In genomic region chr7:82110146-82110823, GRCh38 we compare ENCODE assay signal across 26 cellular contexts.
A peak's percentile ranks its signal among the peaks of the same experiment; 100 is the strongest.
DNase-seq lines count a peak whose midpoint lies in the region; ATAC-seq and TF ChIP-seq lines count a peak whose summit lies in the region.
"Had no signal": no experiment of that assay in that cellular context is flagged by ENCODE, and none has a peak within 500 bp of the region (broad histone marks: within the 10 kb centered on the region; RNA-seq: fewer than 3 reads in every experiment).

No MANE protein-coding gene starts in this region.

- CTCF ChIA-PET in HEK293T (lab: Yijun Ruan, JAX) = no interaction called here

- H3K36me3 ChIP-seq in ectodermal cell (ENCODE audit: control insufficient read depth, insufficient read depth, low read length) = no peaks in the 10 kb centered on the region
- no peaks in the 10 kb centered on the region for H3K36me3 ChIP-seq in MG63
- H3K36me3 ChIP-seq: cardiac muscle cell, gastrocnemius medialis, right lobe of liver, upper lobe of right lung had no signal

- H3K27me3 ChIP-seq in ectodermal cell (ENCODE audit: control insufficient read depth, insufficient read depth, low read length, poor library complexity, severe bottlenecking) (no peaks in the 10 kb centered on the region), MG63 (no peaks in the 10 kb centered on the region)
- H3K27me3 ChIP-seq: cardiac muscle cell, gastrocnemius medialis, right lobe of liver, upper lobe of right lung had no signal

- H3K9me3 ChIP-seq in ectodermal cell (ENCODE audit: control insufficient read depth, low read length) = no peaks in the 10 kb centered on the region
- H3K9me3 ChIP-seq in MG63 = no peaks in the 10 kb centered on the region
- H3K9me3 ChIP-seq: gastrocnemius medialis, right lobe of liver, upper lobe of right lung had no signal

- 62 to 63% methylated on average over 7 to 8 of the region's 8 CpGs for WGBS in ectodermal cell, 2 experiments

- POLR2A ChIA-PET in HEK293T (lab: Yijun Ruan, JAX) = no interaction called here

- DNase-seq in NCI-H345 (lab: John Stamatoyannopoulos, UW) (peak; percentile 2), NCI-H345 treated with DMSO at 0.1 percent for 48 hours (lab: John Stamatoyannopoulos, UW; ENCODE audit: unreplicated experiment) (no peak), NCI-H2227 (lab: John Stamatoyannopoulos, UW; ENCODE audit: unreplicated experiment) (peak; percentile 91), DMS 273 treated with DMSO at 0.1 percent for 48 hours (lab: John Stamatoyannopoulos, UW) (no peak), MG63 (no peak), HEK293T (ENCODE audit: extremely low spot score) (no peak)
- DNase-seq: 8988T; activated CD4-positive, alpha-beta memory T cell treated with anti-CD3 and anti-CD28 coated beads for 36 hours; activated CD4-positive, CD25-positive, alpha-beta regulatory T cell; activated gamma-delta T cell treated with Interleukin-2 at 50 U/mL for 16 hours; activated T-cell treated with anti-CD3 and anti-CD28 coated beads for 4 hours; EL; gastrocnemius medialis; KBM-7; kidney glomerular epithelial cell; naive B cell; NCI-H226; right lobe of liver; stimulated activated CD4-positive, alpha-beta T cell treated with anti-CD3 and anti-CD28 coated beads, Interleukin-15, amount 100 ng/mL, for 24 hours; T-helper 9 cell; upper lobe of right lung had no signal

- H3K4me3 ChIP-seq in ectodermal cell (ENCODE audit: insufficient read depth, low read depth, low read length) (no peak overlapping the region), MG63 (no peak overlapping the region)
- H3K4me3 ChIP-seq: cardiac muscle cell, gastrocnemius medialis, right lobe of liver, upper lobe of right lung had no signal

- peak overlapping the region; percentile 28 for H3K27ac ChIP-seq in ectodermal cell (ENCODE audit: insufficient read depth, low read depth, low read length, poor library complexity, severe bottlenecking)
- H3K27ac ChIP-seq: cardiac muscle cell, parathyroid adenoma, right lobe of liver, upper lobe of right lung had no signal

- ATAC-seq in HG03521 (IDR thresholded peaks at IDR 0.05; ENCODE audit: unreplicated experiment) = no peak
- ATAC-seq: esophagus mucosa, gastrocnemius medialis, right lobe of liver, upper lobe of right lung had no signal

- H3K4me1 ChIP-seq in ectodermal cell (ENCODE audit: control insufficient read depth, insufficient read depth, low read length) = peaks cover 3% of the 10 kb centered on the region
- H3K4me1 ChIP-seq: parathyroid adenoma, right lobe of liver, upper lobe of right lung had no signal

TF ChIP-seq in HEK293T, 16 proteins besides CTCF, POLR2A, EP300 and RAD21:
- no peak for TF ChIP-seq TARDBP (IDR thresholded peaks at IDR 0.05)
- no peak for TF ChIP-seq SP1 (IDR thresholded peaks at IDR 0.05)
- TF ChIP-seq L3MBTL2 (conservative IDR thresholded peaks at IDR 0.05) = no peak
- TF ChIP-seq BHLHE40 (IDR thresholded peaks at IDR 0.05; ENCODE audit: borderline replicate concordance) = no peak
- TF ChIP-seq FOXM1 (IDR thresholded peaks at IDR 0.05; ENCODE audit: borderline replicate concordance) = no peak
- no peak for TF ChIP-seq HDGF (IDR thresholded peaks at IDR 0.05; ENCODE audit: borderline replicate concordance)
- TF ChIP-seq PKNOX1 (IDR thresholded peaks at IDR 0.05) = no peak
- TF ChIP-seq ELF4 (IDR thresholded peaks at IDR 0.05) = no peak

Comparison
In these comparisons a context has a peak if more than half of its experiments do, and no peak if none do; other contexts are left out.
1. DNase-seq: peak in NCI-H345 (single experiment) and NCI-H2227 (single experiment); none in NCI-H345 treated with DMSO at 0.1 percent for 48 hours (single experiment), DMS 273 treated with DMSO at 0.1 percent for 48 hours (single experiment), MG63 (single experiment) and HEK293T (single experiment).